19 cellular contexts compared by ENCODE assay signal in genomic region chr4:119580293-119580692, GRCh38. TPM values are rescaled to one million over a fixed set of nuclear protein-coding genes. Genes with fewer than 3 reads are reported as not detected.
DNase-seq lines count a peak whose midpoint lies in the region; ATAC-seq and TF ChIP-seq lines count a peak whose summit lies in the region.
"Had no signal": no experiment of that assay in that cellular context is flagged by ENCODE, and none has a peak within 500 bp of the region (broad histone marks: within the 10 kb centered on the region; RNA-seq: fewer than 3 reads in every experiment).

No MANE protein-coding gene starts in this region.

- H3K36me3 Mint-ChIP-seq in osteocyte (ENCODE audit: unreplicated experiment): peaks cover 12% of the 10 kb centered on the region
- H3K36me3 Mint-ChIP-seq in chondrocyte (ENCODE audit: low read depth): peaks cover 17% of the 10 kb centered on the region
- H3K36me3 Mint-ChIP-seq: CD4-positive, CD25-positive, alpha-beta regulatory T cell had no signal

- TF ChIP-seq EP300 in gastroesophageal sphincter (IDR thresholded peaks at IDR 0.05): no peak

- 38 to 53% methylated on average over 3 of the region's 3 CpGs for WGBS in gastroesophageal sphincter (ENCODE audit: low coverage in 1 of 2), 2 donors
- WGBS in testis, 2 donors: 64 to 72% methylated on average over 3 of the region's 3 CpGs

- H3K27me3 ChIP-seq in gastroesophageal sphincter (no peaks in the 10 kb centered on the region), testis (no peaks in the 10 kb centered on the region)
- H3K27me3 ChIP-seq: SJSA1 had no signal

- H3K27me3 Mint-ChIP-seq in osteocyte (ENCODE audit: unreplicated experiment): no peaks in the 10 kb centered on the region
- no peaks in the 10 kb centered on the region for H3K27me3 Mint-ChIP-seq in chondrocyte (ENCODE audit: low read depth)
- H3K27me3 Mint-ChIP-seq: CD4-positive, CD25-positive, alpha-beta regulatory T cell had no signal

- H3K4me3 ChIP-seq in astrocyte of the spinal cord (ENCODE audit: low read depth, low read length) (no peak overlapping the region), gastroesophageal sphincter (no peak overlapping the region), testis (no peak overlapping the region)
- H3K4me3 ChIP-seq: HAP-1, SJSA1 had no signal

- peaks cover 0 to 20% of the 10 kb centered on the region in 2 donors for H3K36me3 ChIP-seq in gastroesophageal sphincter
- H3K36me3 ChIP-seq in testis (ENCODE audit: low read depth, missing control alignments): no peaks in the 10 kb centered on the region
- H3K36me3 ChIP-seq: HAP-1 had no signal

- H3K4me1 Mint-ChIP-seq in osteocyte (ENCODE audit: unreplicated experiment) (peaks cover 11% of the 10 kb centered on the region), chondrocyte (ENCODE audit: low read depth) (peaks cover 9% of the 10 kb centered on the region)
- H3K4me1 Mint-ChIP-seq: B cell; CD4-positive, CD25-positive, alpha-beta regulatory T cell; IgD-negative memory B cell had no signal

- H3K9me3 Mint-ChIP-seq in osteocyte (ENCODE audit: unreplicated experiment) (no peaks in the 10 kb centered on the region), chondrocyte (ENCODE audit: low read depth) (peaks cover 3% of the 10 kb centered on the region)
- H3K9me3 Mint-ChIP-seq: IgD-negative memory B cell had no signal

- H3K9me3 ChIP-seq in gastroesophageal sphincter (no peaks in the 10 kb centered on the region), testis (no peaks in the 10 kb centered on the region)
- H3K9me3 ChIP-seq: HAP-1, SJSA1 had no signal

- H3K4me1 ChIP-seq in gastroesophageal sphincter (peaks cover 0 to 46% (median 8%) of the 10 kb centered on the region in 3 donors), testis (no peaks in the 10 kb centered on the region)
- H3K4me1 ChIP-seq: HAP-1, SJSA1 had no signal

- H3K4me3 Mint-ChIP-seq in osteocyte (ENCODE audit: unreplicated experiment): no peak overlapping the region
- H3K4me3 Mint-ChIP-seq in chondrocyte (ENCODE audit: unreplicated experiment): no peak overlapping the region
- H3K4me3 Mint-ChIP-seq: B cell; CD4-positive, CD25-positive, alpha-beta regulatory T cell; IgD-negative memory B cell had no signal

- ATAC-seq in gastroesophageal sphincter (no peak), HG03469 (IDR thresholded peaks at IDR 0.05; ENCODE audit: unreplicated experiment) (no peak), GM21717 (IDR thresholded peaks at IDR 0.05; ENCODE audit: unreplicated experiment) (no peak)
- ATAC-seq: PC-3 had no signal

- DNase-seq in astrocyte of the spinal cord (ENCODE audit: low read depth, low spot score) (peak; percentile 9), osteocyte (ENCODE audit: extremely low spot score, unreplicated experiment) (no peak), testis (no peak), chondrocyte (ENCODE audit: low spot score) (no peak), foreskin melanocyte (no peak)
- DNase-seq: CD4-positive, CD25-positive, alpha-beta regulatory T cell; DMS53; Kasumi-1; NCI-H187; NCI-H446 treated with DMSO at 0.1 percent for 48 hours; NCI-H774; PC-3 had no signal

- intact Hi-C loops in testis (cut with DNase I; ENCODE audit: low total_unique reads): no loop called here

- TF ChIP-seq CTCF in astrocyte of the spinal cord (IDR thresholded peaks at IDR 0.05; ENCODE audit: low read depth, low read length) (no peak), gastroesophageal sphincter (IDR thresholded peaks at IDR 0.05) (no peak), osteocyte (IDR thresholded peaks at IDR 0.05) (no peak), testis (IDR thresholded peaks at IDR 0.05) (no peak), chondrocyte (IDR thresholded peaks at IDR 0.05) (no peak)

- in situ Hi-C loops in astrocyte of the spinal cord (cut with HindIII; ENCODE audit: low sequenced_read_pairs): no loop called here

- peak overlapping the region; percentile 51 for H3K27ac Mint-ChIP-seq in osteocyte (ENCODE audit: unreplicated experiment)
- H3K27ac Mint-ChIP-seq in chondrocyte (ENCODE audit: unreplicated experiment): no peak overlapping the region
- H3K27ac Mint-ChIP-seq: B cell; CD4-positive, CD25-positive, alpha-beta regulatory T cell; IgD-negative memory B cell had no signal

- H3K27ac ChIP-seq in gastroesophageal sphincter (peak overlapping the region; percentile 43 to 73 (median 70)), testis (peak overlapping the region; percentile 18 to 32)
- H3K27ac ChIP-seq: SJSA1 had no signal

- TF ChIP-seq POLR2A in gastroesophageal sphincter (IDR thresholded peaks at IDR 0.05) (no peak), testis (IDR thresholded peaks at IDR 0.05) (no peak)

RNA-seq across cellular contexts. Expression of gene PDE5A, which starts 48.3 kb away (rescaled TPM):
- total RNA-seq in gastroesophageal sphincter (100 to 1,000 TPM; 126 to 358 (median 212) TPM), osteocyte (9.1 and 10.9 TPM in 2 replicates), testis (10 to 100 TPM; 21.4 to 25.3 TPM), chondrocyte (7.0 to 21.8 TPM (median 17.0 TPM) in 3 replicates)
- polyA plus RNA-seq in testis (ENCODE audit: insufficient read depth, low read depth, low replicate concordance): 18.4 TPM
